8 cellular contexts compared by ENCODE assay signal in the genomic region with DNA sequence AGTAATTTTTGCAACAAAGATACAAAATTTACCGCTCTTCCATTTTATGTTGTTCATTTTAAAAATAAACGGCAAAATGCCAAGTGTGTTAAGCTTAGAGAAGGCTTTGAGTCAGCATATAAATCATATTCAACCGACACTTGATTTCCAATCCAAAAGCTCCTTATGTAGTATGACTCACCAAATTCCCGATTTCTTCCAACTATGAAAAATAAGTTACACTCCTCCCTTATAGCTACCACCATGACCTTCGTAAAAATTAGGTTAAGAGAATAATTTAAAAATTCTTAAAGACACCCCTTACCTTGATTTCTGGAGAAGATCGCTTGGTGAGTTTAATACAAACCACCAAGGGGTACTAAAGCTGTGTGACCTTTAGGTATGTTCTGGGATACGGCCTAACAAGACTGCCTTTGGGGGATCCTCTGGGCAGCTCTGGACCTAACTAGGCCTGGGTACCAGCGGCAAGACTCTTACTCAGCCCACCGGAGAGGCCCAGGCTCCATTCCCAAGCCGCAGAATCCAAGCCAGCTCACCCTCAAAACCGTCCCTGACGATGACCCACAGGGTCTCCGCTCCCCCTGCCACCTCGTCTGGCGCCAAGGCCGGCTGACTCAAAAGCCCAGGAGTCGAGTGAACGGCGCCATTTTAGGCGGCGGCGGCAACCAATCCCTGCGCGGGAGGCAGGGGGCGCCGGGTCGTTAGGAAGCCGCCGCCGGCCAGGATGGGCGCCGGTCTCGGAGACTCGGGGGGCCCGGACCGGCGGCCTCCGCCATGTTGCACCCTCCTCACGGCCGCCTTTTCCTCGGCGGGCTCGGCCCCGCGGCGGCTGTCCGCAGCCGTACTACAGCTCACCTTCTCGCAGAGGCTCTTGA. TPM values are rescaled to one million over a fixed set of nuclear protein-coding genes. Genes with fewer than 3 reads are reported as not detected.
DNase-seq lines count a peak whose midpoint lies in the region; ATAC-seq and TF ChIP-seq lines count a peak whose summit lies in the region.

No MANE protein-coding gene starts in this region.

- peak; percentile 27 for ATAC-seq in HG02610 (IDR thresholded peaks at IDR 0.05; ENCODE audit: unreplicated experiment)
- peak; percentile 46 for ATAC-seq in left lobe of liver

- H3K27me3 ChIP-seq in colonic mucosa: no peaks in the 10 kb centered on the region

- intact Hi-C loops in colonic mucosa (cut with DNase I): loop anchor here (5.0 kb wide), 1 partner anchor 43 kb away; no protein-coding TSS in a partner anchor

- DNase-seq in DMS79 treated with DMSO at 0.1 percent for 48 hours (lab: John Stamatoyannopoulos, UW) (peak; percentile 41), DMS79 (lab: John Stamatoyannopoulos, UW) (no peak), NCI-H1105 (lab: John Stamatoyannopoulos, UW) (peak; percentile 44), colonic mucosa (peak; percentile 62), left lobe of liver (ENCODE audit: low spot score) (peak; percentile 71)
- peak; percentile 80 for DNase-seq in activated CD4-positive, alpha-beta T cell treated with anti-CD3 and anti-CD28 coated beads for 48 hours
- peak; percentile 32 for DNase-seq in stimulated activated CD4-positive, alpha-beta T cell treated with anti-CD3 and anti-CD28 coated beads, Interleukin-2, amount 100 ng/mL, for 4 hours (ENCODE audit: low read depth)

- no peaks in the 10 kb centered on the region for H3K36me3 ChIP-seq in colonic mucosa

- H3K9ac ChIP-seq in colonic mucosa (ENCODE audit: low read depth in 2 of 2, low read length in 2 of 2): peak overlapping the region; percentile 97 to 100

- TF ChIP-seq CTCF in colonic mucosa (IDR thresholded peaks at IDR 0.05): no peak

- peaks cover 20% of the 10 kb centered on the region for H3K4me1 ChIP-seq in colonic mucosa

- H3K4me3 ChIP-seq in colonic mucosa: peak overlapping the region; percentile 80

- H3K27ac ChIP-seq in colonic mucosa: peak overlapping the region; percentile 100

- no peaks in the 10 kb centered on the region for H3K9me3 ChIP-seq in colonic mucosa

RNA-seq across cellular contexts. Expression of a gene that starts 0.7 kb away (rescaled TPM):
- total RNA-seq in colonic mucosa: 100 to 1,000 TPM; 147 to 150 TPM
- total RNA-seq in left lobe of liver: 60.5 TPM

RNA-seq across cellular contexts. Expression of a gene that starts 48.4 kb away (rescaled TPM):
- total RNA-seq in colonic mucosa (100 to 1,000 TPM; 235 to 272 TPM), left lobe of liver (117 TPM)
